ENCODE assay signal across 26 cellular contexts in genomic region chr7:128462427-128462826, GRCh38. TPM values are rescaled to one million over a fixed set of nuclear protein-coding genes. Genes with fewer than 3 reads are reported as not detected.
A peak's percentile ranks its signal among the peaks of the same experiment; 100 is the strongest.
DNase-seq lines count a peak whose midpoint lies in the region; ATAC-seq and TF ChIP-seq lines count a peak whose summit lies in the region.
"Had no signal": no experiment of that assay in that cellular context is flagged by ENCODE, and none has a peak within 500 bp of the region (broad histone marks: within the 10 kb centered on the region; RNA-seq: fewer than 3 reads in every experiment).

No MANE protein-coding gene starts in this region.

- H3K27ac ChIP-seq in lower lobe of right lung: no peak overlapping the region
- H3K27ac ChIP-seq: BLaER1 had no signal

- H4K20me1 ChIP-seq in Loucy (ENCODE audit: insufficient read depth, low read length, poor library complexity, severe bottlenecking): peaks cover 32% of the 10 kb centered on the region

- H3K4me3 ChIP-seq in Loucy (ENCODE audit: low read length, poor library complexity, severe bottlenecking) (no peak overlapping the region), lower lobe of right lung (no peak overlapping the region)
- H3K4me3 ChIP-seq: BLaER1, GM12878 had no signal

- no peak for TF ChIP-seq CTCF in Loucy (conservative IDR thresholded peaks at IDR 0.05; ENCODE audit: low read length)
- TF ChIP-seq CTCF in brain (conservative IDR thresholded peaks at IDR 0.05): no peak
- TF ChIP-seq CTCF in lower lobe of right lung (IDR thresholded peaks at IDR 0.05): no peak
- TF ChIP-seq CTCF in glutamatergic neuron (IDR thresholded peaks at IDR 0.05; ENCODE audit: partially characterized antibody, unreplicated experiment): no peak

- no peak overlapping the region for H2AFZ ChIP-seq in Loucy (ENCODE audit: low read length)

- H3K4me2 ChIP-seq in Loucy (ENCODE audit: low read depth, low read length, poor library complexity, severe bottlenecking): peak overlapping the region; percentile 9
- H3K4me2 ChIP-seq: BLaER1 had no signal

- no peaks in the 10 kb centered on the region for H3K27me3 Mint-ChIP-seq in brain
- H3K27me3 Mint-ChIP-seq in glutamatergic neuron (ENCODE audit: unreplicated experiment): no peaks in the 10 kb centered on the region
- H3K27me3 Mint-ChIP-seq: CD4-positive, alpha-beta memory T cell; CD4-positive, CD25-positive, alpha-beta regulatory T cell; CD8-positive, alpha-beta memory T cell had no signal

- H3K9me3 Mint-ChIP-seq in brain (peaks cover 0 to 8% (median 3%) of the 10 kb centered on the region in 5 experiments), glutamatergic neuron (ENCODE audit: unreplicated experiment) (no peaks in the 10 kb centered on the region)
- H3K9me3 Mint-ChIP-seq: CD14-positive monocyte; CD4-positive, alpha-beta memory T cell; CD4-positive, CD25-positive, alpha-beta regulatory T cell; CD8-positive, alpha-beta memory T cell had no signal

- H3K9me2 ChIP-seq in Loucy (replicated peaks; ENCODE audit: low read depth, low read length): no peaks in the 10 kb centered on the region

- no peak overlapping the region for H3K9ac ChIP-seq in Loucy (ENCODE audit: low read depth, low read length, poor library complexity, severe bottlenecking)
- H3K9ac ChIP-seq: BLaER1 had no signal

- H3K9me3 ChIP-seq in Loucy (ENCODE audit: insufficient read depth, low read depth, low read length) (no peaks in the 10 kb centered on the region), lower lobe of right lung (no peaks in the 10 kb centered on the region)
- H3K9me3 ChIP-seq: BE2C, BLaER1 had no signal

- H3K4me1 ChIP-seq in Loucy (ENCODE audit: insufficient read depth, low read length, poor library complexity, severe bottlenecking): peaks cover 25% of the 10 kb centered on the region
- peaks cover 21% of the 10 kb centered on the region for H3K4me1 ChIP-seq in lower lobe of right lung
- H3K4me1 ChIP-seq: BE2C had no signal

- peak overlapping the region in 3 of 5 experiments; percentile 47 to 93 (median 71) for H3K27ac Mint-ChIP-seq in brain
- H3K27ac Mint-ChIP-seq in glutamatergic neuron (ENCODE audit: unreplicated experiment): no peak overlapping the region
- H3K27ac Mint-ChIP-seq: CD14-positive monocyte; CD4-positive, alpha-beta memory T cell; CD4-positive, CD25-positive, alpha-beta regulatory T cell; CD8-positive, alpha-beta memory T cell had no signal

- H3K79me2 ChIP-seq in Loucy (ENCODE audit: insufficient read depth, low read length): peaks cover 50% of the 10 kb centered on the region

- intact Hi-C loops in left ventricle myocardium superior (cut with micrococcal nuclease) (no loop called here), left cardiac atrium (cut with DNase I) (no loop called here), lower lobe of right lung (cut with DNase I) (loop anchor here (5.0 kb wide), 1 partner anchor 35 kb away; no protein-coding TSS in a partner anchor)

- H3K36me3 ChIP-seq in Loucy (ENCODE audit: insufficient read depth, low read length): no peaks in the 10 kb centered on the region; the same call in 1 of the 2 replicates
- H3K36me3 ChIP-seq in lower lobe of right lung: peaks cover 6% of the 10 kb centered on the region

- H3K4me1 Mint-ChIP-seq in brain (peaks cover 28% of the 10 kb centered on the region), glutamatergic neuron (ENCODE audit: low read depth, unreplicated experiment) (peaks cover 12% of the 10 kb centered on the region)

- peaks cover 55% of the 10 kb centered on the region for H3K36me3 Mint-ChIP-seq in brain
- peaks cover 4% of the 10 kb centered on the region for H3K36me3 Mint-ChIP-seq in glutamatergic neuron (ENCODE audit: unreplicated experiment)
- H3K36me3 Mint-ChIP-seq: CD4-positive, alpha-beta memory T cell; CD4-positive, CD25-positive, alpha-beta regulatory T cell; CD8-positive, alpha-beta memory T cell had no signal

- H3K27me3 ChIP-seq in Loucy (ENCODE audit: insufficient read depth, low read length, poor library complexity, severe bottlenecking) (no peaks in the 10 kb centered on the region), lower lobe of right lung (ENCODE audit: low read depth) (no peaks in the 10 kb centered on the region)
- H3K27me3 ChIP-seq: BE2C, BLaER1 had no signal

- H3K4me3 Mint-ChIP-seq in brain (peak overlapping the region in 1 of 5 experiments; percentile 41), glutamatergic neuron (ENCODE audit: unreplicated experiment) (no peak overlapping the region)
- H3K4me3 Mint-ChIP-seq: CD14-positive monocyte; CD4-positive, alpha-beta memory T cell; CD4-positive, CD25-positive, alpha-beta regulatory T cell; CD8-positive, alpha-beta memory T cell had no signal

- no peaks in the 10 kb centered on the region for H3F3A ChIP-seq in Loucy (ENCODE audit: low read depth)

- DNase-seq in left ventricle myocardium superior (no peak), left cardiac atrium (no peak), lower lobe of right lung (no peak), glutamatergic neuron (no peak)
- no peak for DNase-seq in activated T-cell treated with anti-CD3 and anti-CD28 coated beads, Interleukin-2, amount 50 U/mL, for 48 hours
- DNase-seq: 8988T; ACHN; BE2C; C1 segment of cervical spinal cord; CD4-positive, CD25-positive, alpha-beta regulatory T cell; CD8-positive, alpha-beta memory T cell; COR-L47; DMS 273 treated with DMSO at 0.1 percent for 48 hours; DMS153; DMS53; DMS79; DND-41; EL; GDM1 had no signal

- ATAC-seq in left ventricle myocardium superior (peak; percentile 42), left cardiac atrium (no peak), lower lobe of right lung (peak; percentile 8 to 14), GM18519 (IDR thresholded peaks at IDR 0.05; ENCODE audit: low FRiP score, unreplicated experiment) (no peak)
- ATAC-seq: GM12878 had no signal

RNA-seq across cellular contexts. Expression of gene HILPDA, which starts 6.7 kb away (rescaled TPM):
- 6.9 TPM for total RNA-seq in left ventricle myocardium superior
- 10 to 100 TPM in 1 of 2 donors, 1 to 10 TPM in 1; 9.7 to 15.2 TPM for total RNA-seq in left cardiac atrium
- polyA plus RNA-seq in brain (ENCODE audit: insufficient read depth, low read depth, low replicate concordance): 24.3 TPM
- 13.1 TPM for total RNA-seq in lower lobe of right lung
- total RNA-seq in glutamatergic neuron (ENCODE audit: unreplicated experiment): 24.9 TPM

RNA-seq across cellular contexts. Expression of gene METTL2B, which starts 14.1 kb away (rescaled TPM):
- total RNA-seq in left ventricle myocardium superior: 19.4 TPM
- 10 to 100 TPM; 17.2 to 19.3 TPM for total RNA-seq in left cardiac atrium
- polyA plus RNA-seq in brain (ENCODE audit: insufficient read depth, low read depth, low replicate concordance): 20.9 TPM
- 19.1 TPM for total RNA-seq in lower lobe of right lung
- total RNA-seq in glutamatergic neuron (ENCODE audit: unreplicated experiment): 40.9 TPM

RNA-seq across cellular contexts. Expression of gene IMPDH1, which starts 52.6 kb away (rescaled TPM):
- 20.7 TPM for total RNA-seq in left ventricle myocardium superior
- 10 to 100 TPM; 31.2 to 34.1 TPM for total RNA-seq in left cardiac atrium
- 25.1 TPM for polyA plus RNA-seq in brain (ENCODE audit: insufficient read depth, low read depth, low replicate concordance)
- total RNA-seq in lower lobe of right lung: 93.4 TPM
- 81.7 TPM for total RNA-seq in glutamatergic neuron (ENCODE audit: unreplicated experiment)

Comparison
In these comparisons a context has a peak if more than half of its experiments do, and no peak if none do; other contexts are left out.
1. ATAC-seq: peak in left ventricle myocardium superior (single experiment) and lower lobe of right lung (2 of 2); none in left cardiac atrium (0 of 2) and GM18519 (single experiment).